ENCODE assay signal across 9 cellular contexts in the genomic region with DNA sequence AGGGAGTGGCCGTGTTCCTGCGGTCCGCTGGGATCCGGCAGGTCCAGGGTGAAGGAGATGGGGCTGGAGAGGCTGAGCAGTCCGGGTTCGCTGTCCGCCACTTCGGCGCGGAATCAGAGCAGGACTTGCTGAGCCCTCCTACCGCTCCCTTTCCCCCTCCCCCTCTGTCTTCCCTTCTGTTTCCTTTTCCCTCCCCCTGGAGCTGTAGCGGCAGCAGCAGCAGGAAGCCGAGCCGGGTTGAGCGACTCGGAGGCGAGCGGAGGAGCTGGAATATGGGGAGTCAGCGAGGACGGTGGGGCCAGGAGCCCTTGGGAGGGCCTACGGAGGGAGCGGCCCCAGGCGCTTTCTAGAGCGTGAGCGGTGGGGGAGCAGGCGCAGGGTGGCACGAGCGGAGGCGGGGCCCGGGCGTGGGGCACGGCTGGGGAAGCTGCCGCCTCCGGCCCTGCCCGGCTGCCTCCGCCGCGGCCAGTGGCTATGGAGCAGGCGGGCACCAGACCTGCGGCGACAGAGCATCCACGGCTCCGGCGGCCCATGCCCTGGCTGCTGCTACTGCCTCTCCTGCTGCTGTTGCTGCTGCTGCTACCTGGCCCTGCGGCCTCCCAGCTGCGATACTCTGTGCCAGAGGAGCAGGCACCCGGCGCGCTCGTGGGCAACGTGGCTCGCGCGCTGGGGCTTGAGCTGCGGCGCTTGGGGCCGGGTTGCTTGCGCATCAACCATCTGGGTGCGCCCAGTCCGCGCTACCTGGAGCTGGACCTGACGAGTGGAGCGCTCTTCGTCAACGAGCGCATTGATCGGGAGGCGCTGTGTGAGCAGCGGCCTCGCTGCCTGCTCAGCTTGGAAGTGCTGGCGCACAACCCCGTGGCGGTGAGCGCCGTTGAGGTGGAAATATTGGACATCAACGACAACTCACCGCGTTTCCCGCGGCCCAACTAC. TPM values are rescaled to one million over a fixed set of nuclear protein-coding genes. Genes with fewer than 3 reads are reported as not detected.
DNase-seq lines count a peak whose midpoint lies in the region; ATAC-seq and TF ChIP-seq lines count a peak whose summit lies in the region.
"Had no signal": no experiment of that assay in that cellular context is flagged by ENCODE, and none has a peak within 500 bp of the region (broad histone marks: within the 10 kb centered on the region; RNA-seq: fewer than 3 reads in every experiment).

A gene with protein sequence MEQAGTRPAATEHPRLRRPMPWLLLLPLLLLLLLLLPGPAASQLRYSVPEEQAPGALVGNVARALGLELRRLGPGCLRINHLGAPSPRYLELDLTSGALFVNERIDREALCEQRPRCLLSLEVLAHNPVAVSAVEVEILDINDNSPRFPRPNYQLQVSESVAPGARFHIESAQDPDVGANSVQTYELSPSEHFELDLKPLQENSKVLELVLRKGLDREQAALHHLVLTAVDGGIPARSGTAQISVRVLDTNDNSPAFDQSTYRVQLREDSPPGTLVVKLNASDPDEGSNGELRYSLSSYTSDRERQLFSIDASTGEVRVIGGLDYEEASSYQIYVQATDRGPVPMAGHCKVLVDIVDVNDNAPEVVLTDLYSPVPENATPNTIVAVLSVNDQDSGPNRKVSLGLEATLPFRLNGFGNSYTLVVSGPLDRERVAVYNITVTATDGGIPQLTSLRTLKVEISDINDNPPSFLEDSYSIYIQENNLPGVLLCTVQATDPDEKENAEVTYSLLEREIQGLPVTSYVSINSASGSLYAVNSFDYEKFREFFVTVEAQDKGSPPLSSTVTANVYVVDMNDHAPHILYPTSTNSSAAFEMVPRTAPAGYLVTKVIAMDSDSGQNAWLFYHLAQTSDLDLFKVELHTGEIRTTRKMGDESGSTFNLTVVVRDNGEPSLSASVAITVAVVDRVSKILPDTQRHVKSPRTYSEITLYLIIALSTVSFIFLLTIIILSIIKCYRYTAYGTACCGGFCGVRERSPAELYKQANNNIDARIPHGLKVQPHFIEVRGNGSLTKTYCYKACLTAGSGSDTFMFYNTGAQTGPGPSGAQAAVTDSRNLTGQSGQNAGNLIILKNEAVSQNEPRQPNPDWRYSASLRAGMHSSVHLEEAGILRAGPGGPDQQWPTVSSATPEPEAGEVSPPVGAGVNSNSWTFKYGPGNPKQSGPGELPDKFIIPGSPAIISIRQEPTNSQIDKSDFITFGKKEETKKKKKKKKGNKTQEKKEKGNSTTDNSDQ (plus strand): TSS at position 184 of the 933 bp plus-strand sequence. CDS start 291 bp downstream, at position 475.

- no peaks in the 10 kb centered on the region for H3K36me3 ChIP-seq in right lobe of liver
- no peaks in the 10 kb centered on the region for H3K36me3 ChIP-seq in thyroid gland

- no peaks in the 10 kb centered on the region for H3K9me3 Mint-ChIP-seq in stimulated activated memory B cell treated with anti-CD40 and anti-IgM and Interleukin-4, amounts not matched to agents 10 μg/mL and 1 μg/mL and 100 μg/mL, for 72 hours

- no peak for TF ChIP-seq POLR2A in right lobe of liver (IDR thresholded peaks at IDR 0.05)
- peak in 1 of 2 donors; percentile 37 for TF ChIP-seq POLR2A in thyroid gland (IDR thresholded peaks at IDR 0.05)

- peaks cover 0 to 8% (median 0%) of the 10 kb centered on the region in 4 donors for H3K4me1 ChIP-seq in right lobe of liver
- peaks cover 8 to 16% of the 10 kb centered on the region in 2 donors for H3K4me1 ChIP-seq in thyroid gland

- H3K36me3 Mint-ChIP-seq in stimulated activated memory B cell treated with anti-CD40 and anti-IgM and Interleukin-4, amounts not matched to agents 10 μg/mL and 1 μg/mL and 100 μg/mL, for 72 hours: no peaks in the 10 kb centered on the region

- ATAC-seq in right lobe of liver: peak; percentile 79 to 83 (median 82)
- no peak for ATAC-seq in stimulated activated memory B cell treated with anti-CD40 and anti-IgM and Interleukin-4, amounts not matched to agents 10 μg/mL and 1 μg/mL and 100 μg/mL, for 72 hours
- no peak for ATAC-seq in HG02623 (IDR thresholded peaks at IDR 0.05; ENCODE audit: unreplicated experiment)

- H3K27ac Mint-ChIP-seq in stimulated activated memory B cell treated with anti-CD40 and anti-IgM and Interleukin-4, amounts not matched to agents 10 μg/mL and 1 μg/mL and 100 μg/mL, for 72 hours: no peak within 1 kb of the TSS

- H3K27ac ChIP-seq in right lobe of liver (peak within 1 kb of the TSS in 1 of 3 donors; percentile 8), thyroid gland (peak within 1 kb of the TSS in 1 of 3 donors; percentile 62)

- no peaks in the 10 kb centered on the region for H3K4me1 Mint-ChIP-seq in stimulated activated memory B cell treated with anti-CD40 and anti-IgM and Interleukin-4, amounts not matched to agents 10 μg/mL and 1 μg/mL and 100 μg/mL, for 72 hours

- 7% methylated on average over 22 of the region's 80 CpGs for WGBS in right lobe of liver (ENCODE audit: insufficient coverage, low coverage, low lambda C conversion rate, missing lambda C conversion rate)
- WGBS in thyroid gland, 2 donors: 0 to 2% methylated on average over 43 to 50 of the region's 80 CpGs

- no peaks in the 10 kb centered on the region for H3K9me3 ChIP-seq in right lobe of liver
- H3K9me3 ChIP-seq in thyroid gland: no peaks in the 10 kb centered on the region

- peaks cover 30% of the 10 kb centered on the region for H3K27me3 Mint-ChIP-seq in stimulated activated memory B cell treated with anti-CD40 and anti-IgM and Interleukin-4, amounts not matched to agents 10 μg/mL and 1 μg/mL and 100 μg/mL, for 72 hours

- TF ChIP-seq CTCF in right lobe of liver (IDR thresholded peaks at IDR 0.05) (no peak), thyroid gland (IDR thresholded peaks at IDR 0.05) (no peak)

- intact Hi-C loops in right lobe of liver (cut with DNase I) (no loop called here), thyroid gland (cut with DNase I) (no loop called here)

- DNase-seq in DMS153 treated with DMSO at 0.1 percent for 48 hours (lab: John Stamatoyannopoulos, UW; ENCODE audit: unreplicated experiment) (peak; percentile 18), NCI-H345 (lab: John Stamatoyannopoulos, UW) (peak; percentile 78), dermis blood vessel endothelial cell (peak; percentile 33), right lobe of liver (peak; percentile 49 to 56 (median 51)), thyroid gland (peak; percentile 50 to 62), GF-D8 (lab: John Stamatoyannopoulos, UW) (no peak)

- H3K27me3 ChIP-seq in right lobe of liver (peaks cover 0 to 5% of the 10 kb centered on the region in 2 donors), thyroid gland (no peaks in the 10 kb centered on the region)

- H3K4me3 ChIP-seq in right lobe of liver: peak within 1 kb of the TSS; percentile 45 to 54 (median 48)
- peak within 1 kb of the TSS; percentile 14 to 53 (median 24) for H3K4me3 ChIP-seq in thyroid gland (replicated peaks in 1 of 3)

- H3K4me3 Mint-ChIP-seq in stimulated activated memory B cell treated with anti-CD40 and anti-IgM and Interleukin-4, amounts not matched to agents 10 μg/mL and 1 μg/mL and 100 μg/mL, for 72 hours: no peak within 1 kb of the TSS

RNA-seq across cellular contexts. Expression of the gene that starts here (rescaled TPM):
- total RNA-seq in dermis blood vessel endothelial cell (0.28 and 0.34 TPM in 2 replicates), right lobe of liver (1 to 10 TPM in 3 of 6 experiments, under 1 TPM in 3; 0.68 to 2.2 (median 1.3) TPM), thyroid gland (1 to 10 TPM; 2.0 to 5.4 (median 3.4) TPM)
- total RNA-seq: glomerular endothelial cell had no signal

Comparison
In these comparisons a context has a peak if more than half of its experiments do, and no peak if none do; other contexts are left out.
1. Peak in DNase-seq in dermis blood vessel endothelial cell; RNA of the gene not detected or under 1 TPM.
2. ATAC-seq: peak in right lobe of liver (4 of 4); none in stimulated activated memory B cell treated with anti-CD40 and anti-IgM and Interleukin-4, amounts not matched to agents 10 μg/mL and 1 μg/mL and 100 μg/mL, for 72 hours (single experiment) and HG02623 (single experiment).